Comparison of ENCODE assay signal across 17 cellular contexts in the genomic region with DNA sequence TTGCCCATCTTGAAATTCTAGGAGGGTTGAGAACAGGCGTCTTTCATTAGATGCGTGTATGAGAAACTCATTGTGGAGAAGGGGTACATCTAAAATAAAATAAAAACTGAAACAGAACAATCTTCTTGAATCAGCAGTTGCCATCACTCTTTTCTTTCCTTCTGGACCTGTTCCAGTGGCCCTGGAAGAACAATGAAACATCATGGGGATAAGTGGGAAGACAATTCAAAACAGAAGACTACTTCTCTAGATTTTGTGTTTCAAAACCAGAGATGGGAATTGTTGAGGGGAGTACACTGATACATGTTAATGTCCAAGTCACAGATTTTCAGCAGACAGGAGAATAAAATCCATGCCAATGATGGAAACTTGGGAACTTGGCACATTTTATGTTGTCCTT. TPM values are rescaled to one million over a fixed set of nuclear protein-coding genes. Genes with fewer than 3 reads are reported as not detected.
DNase-seq lines count a peak whose midpoint lies in the region; ATAC-seq and TF ChIP-seq lines count a peak whose summit lies in the region.
"Had no signal": no experiment of that assay in that cellular context is flagged by ENCODE, and none has a peak within 500 bp of the region (broad histone marks: within the 10 kb centered on the region; RNA-seq: fewer than 3 reads in every experiment).

No MANE protein-coding gene starts in this region.

- H2BK5ac ChIP-seq in mesendoderm (ENCODE audit: low read length) (no peak overlapping the region), trophoblast cell (ENCODE audit: low read depth, low read length, poor library complexity) (no peak overlapping the region), H9 (ENCODE audit: insufficient read length, low read length) (no peak overlapping the region)

- H3K79me2 ChIP-seq in mesendoderm (ENCODE audit: control insufficient read depth, insufficient read depth, low read length), result no peaks in the 10 kb centered on the region
- peaks cover 4% of the 10 kb centered on the region for H3K79me2 ChIP-seq in trophoblast cell (ENCODE audit: control insufficient read depth, insufficient read depth, low read length, poor library complexity)
- no peaks in the 10 kb centered on the region for H3K79me2 ChIP-seq in H9 (ENCODE audit: insufficient read depth, low read length)

- no peaks in the 10 kb centered on the region for H4K20me1 ChIP-seq in H9 (ENCODE audit: control insufficient read depth, insufficient read depth, insufficient read length)
- H4K20me1 ChIP-seq: BLaER1 treated with 17β-estradiol and CSF1 and Interleukin-3, amounts not matched to agents 10 nM and 100 nM had no signal

- POLR2A ChIA-PET in Caco-2 (lab: Charles Lee), result no interaction called here

- H3K36me3 ChIP-seq in Caco-2 (ENCODE audit: control insufficient read depth, insufficient read depth, low read length), result no peaks in the 10 kb centered on the region
- H3K36me3 ChIP-seq in mesendoderm (ENCODE audit: control insufficient read depth, insufficient read depth, low read length), result no peaks in the 10 kb centered on the region
- peaks cover 2 to 12% of the 10 kb centered on the region in 2 experiments for H3K36me3 ChIP-seq in trophoblast cell (ENCODE audit: control insufficient read depth in 1 of 2, insufficient read depth in 2 of 2, low read length in 2 of 2)
- H3K36me3 ChIP-seq: HAP-1 had no signal

- no peak overlapping the region for H4K91ac ChIP-seq in trophoblast cell (ENCODE audit: low read depth, low read length)
- no peak overlapping the region for H4K91ac ChIP-seq in H9 (ENCODE audit: insufficient read length, low read depth, low read length)

- no peak overlapping the region for H2BK15ac ChIP-seq in mesendoderm (replicated peaks; ENCODE audit: low read depth)
- no peak overlapping the region for H2BK15ac ChIP-seq in H9 (ENCODE audit: low read depth, low read length)

- H3K4ac ChIP-seq in mesendoderm (ENCODE audit: low read depth, low read length) (no peak overlapping the region), trophoblast cell (ENCODE audit: low read depth, low read length) (no peak overlapping the region), H9 (ENCODE audit: low read depth, low read length) (no peak overlapping the region)

- CTCF ChIA-PET in Caco-2 (lab: Charles Lee), result no interaction called here

- intact Hi-C loops in Caco-2 (cut with micrococcal nuclease; ENCODE audit: unreplicated experiment), result no loop called here
- intact Hi-C loops in Right ventricle myocardium inferior (cut with DNase I), result no loop called here

- no peaks in the 10 kb centered on the region for H3K27me3 Mint-ChIP-seq in Caco-2 (ENCODE audit: insufficient read depth, unreplicated experiment)
- no peaks in the 10 kb centered on the region for H3K27me3 Mint-ChIP-seq in brain
- no peaks in the 10 kb centered on the region for H3K27me3 Mint-ChIP-seq in H9 (ENCODE audit: low read depth)

- no CpG with 5 or more reads among the region's 2 CpGs for WGBS in mesendoderm (ENCODE audit: extremely low coverage, insufficient coverage, low lambda C conversion rate)
- WGBS in trophoblast cell (ENCODE audit: extremely low coverage, insufficient coverage, insufficient read length), result no CpG with 5 or more reads among the region's 2 CpGs
- no CpG with 5 or more reads among the region's 2 CpGs for WGBS in H9 (ENCODE audit: extremely low coverage, insufficient read length, low lambda C conversion rate)

- no peak overlapping the region for H4K12ac ChIP-seq in trophoblast cell (ENCODE audit: low read depth, low read length)

- H2BK120ac ChIP-seq in mesendoderm (ENCODE audit: low read depth, low read length), result peak overlapping the region; percentile 61
- H2BK120ac ChIP-seq in trophoblast cell (ENCODE audit: insufficient read depth, low read length, poor library complexity), result no peak overlapping the region
- H2BK120ac ChIP-seq in H9 (ENCODE audit: low read depth, low read length, poor library complexity, severe bottlenecking), result no peak overlapping the region

- H3K4me2 ChIP-seq in mesendoderm (ENCODE audit: low read length) (no peak overlapping the region), trophoblast cell (ENCODE audit: low read length) (no peak overlapping the region), H9 (ENCODE audit: insufficient read depth, insufficient read length, low read length) (no peak overlapping the region)
- H3K4me2 ChIP-seq: BLaER1 treated with 17β-estradiol and CSF1 and Interleukin-3, amounts not matched to agents 10 nM and 100 nM had no signal

- H3K4me3 Mint-ChIP-seq in Caco-2 (ENCODE audit: unreplicated experiment) (no peak overlapping the region), brain (peak overlapping the region in 1 of 5 experiments; percentile 19), H9 (no peak overlapping the region)
- H3K4me3 Mint-ChIP-seq: CD4-positive, CD25-positive, alpha-beta regulatory T cell had no signal

- H3K56ac ChIP-seq in mesendoderm (ENCODE audit: low read length) (no peak overlapping the region), H9 (ENCODE audit: insufficient read length, low read depth, low read length) (no peak overlapping the region)

- H3K18ac ChIP-seq in mesendoderm (ENCODE audit: low read length) (no peak overlapping the region), trophoblast cell (ENCODE audit: low read length) (no peak overlapping the region), H9 (ENCODE audit: insufficient read length, low read depth, low read length) (no peak overlapping the region)

- H4K5ac ChIP-seq in mesendoderm (ENCODE audit: low read length), result no peak overlapping the region
- no peak overlapping the region for H4K5ac ChIP-seq in H9 (ENCODE audit: insufficient read length, low read depth, low read length)

- no peak overlapping the region for H3K27ac ChIP-seq in mesendoderm (ENCODE audit: low read depth, low read length)
- H3K27ac ChIP-seq in trophoblast cell (ENCODE audit: low read depth, low read length), result peak overlapping the region; percentile 50
- H3K27ac ChIP-seq in H9 (ENCODE audit: insufficient read length, low read depth, low read length), result no peak overlapping the region
- H3K27ac ChIP-seq: 22Rv1; BLaER1 treated with 17β-estradiol and CSF1 and Interleukin-3, amounts not matched to agents 10 nM and 100 nM had no signal

- no peak for TF ChIP-seq CTCF in Caco-2 (IDR thresholded peaks at IDR 0.05; ENCODE audit: insufficient read depth in 1 of 2, low read depth in 1 of 2, low read length in 1 of 2, severe bottlenecking in 1 of 2, unreplicated experiment in 1 of 2)
- TF ChIP-seq CTCF in brain (conservative IDR thresholded peaks at IDR 0.05), result no peak
- no peak for TF ChIP-seq CTCF in H9 (conservative IDR thresholded peaks at IDR 0.05)

- H2AFZ ChIP-seq in trophoblast cell (ENCODE audit: insufficient read depth, low read length, poor library complexity), result no peak overlapping the region
- no peak overlapping the region for H2AFZ ChIP-seq in H9 (ENCODE audit: low read length)

- H3K9me3 ChIP-seq in Caco-2, result no peaks in the 10 kb centered on the region
- no peaks in the 10 kb centered on the region for H3K9me3 ChIP-seq in trophoblast cell (ENCODE audit: insufficient read depth, low read depth, low read length)
- H3K9me3 ChIP-seq in H9 (ENCODE audit: control insufficient read depth, low read depth, low read length), result no peaks in the 10 kb centered on the region
- H3K9me3 ChIP-seq: HAP-1 had no signal

- ATAC-seq in GM18517 (IDR thresholded peaks at IDR 0.05; ENCODE audit: unreplicated experiment), result no peak
- ATAC-seq in Right ventricle myocardium inferior, result no peak

- H3K23ac ChIP-seq in mesendoderm (ENCODE audit: low read length) (no peak overlapping the region), trophoblast cell (ENCODE audit: low read length) (no peak overlapping the region), H9 (ENCODE audit: insufficient read length, low read depth, low read length) (no peak overlapping the region)

- H3K27me3 ChIP-seq in Caco-2 (replicated peaks; ENCODE audit: control insufficient read depth, insufficient read depth, low read length), result no peaks in the 10 kb centered on the region
- H3K27me3 ChIP-seq in mesendoderm (ENCODE audit: insufficient read depth, low read length, poor library complexity), result no peaks in the 10 kb centered on the region
- H3K27me3 ChIP-seq in trophoblast cell (ENCODE audit: insufficient read depth, low read length), result no peaks in the 10 kb centered on the region
- H3K27me3 ChIP-seq in H9 (ENCODE audit: insufficient read depth, low read length), result no peaks in the 10 kb centered on the region
- H3K27me3 ChIP-seq: BLaER1 treated with 17β-estradiol and CSF1 and Interleukin-3, amounts not matched to agents 10 nM and 100 nM had no signal

- H3K14ac ChIP-seq in trophoblast cell (ENCODE audit: low read length) (no peak overlapping the region), H9 (ENCODE audit: insufficient read depth, low read length) (no peak overlapping the region)

- H3K4me1 ChIP-seq in Caco-2 (peaks cover 63% of the 10 kb centered on the region), mesendoderm (ENCODE audit: control insufficient read depth, low read depth, low read length) (peaks cover 2% of the 10 kb centered on the region), trophoblast cell (ENCODE audit: control insufficient read depth in 1 of 2, insufficient read depth in 2 of 2, low read length in 2 of 2) (peaks cover 23 to 25% of the 10 kb centered on the region in 2 experiments), H9 (ENCODE audit: insufficient read depth, low read length) (no peaks in the 10 kb centered on the region; the same call in 1 of the 2 replicates)
- H3K4me1 ChIP-seq: HAP-1 had no signal

- no peak overlapping the region for H3T11ph ChIP-seq in H9 (ENCODE audit: low read length)

- H3K4me1 Mint-ChIP-seq in Caco-2 (ENCODE audit: low read depth, unreplicated experiment) (peaks cover 33% of the 10 kb centered on the region), brain (peaks cover 44% of the 10 kb centered on the region), H9 (peaks cover 13 to 17% of the 10 kb centered on the region in 2 experiments; a peak in 2 of 4 replicates)
- H3K4me1 Mint-ChIP-seq: CD4-positive, CD25-positive, alpha-beta regulatory T cell had no signal

- H3K9me3 Mint-ChIP-seq in Caco-2 (ENCODE audit: unreplicated experiment) (no peaks in the 10 kb centered on the region), brain (peaks cover 0 to 4% (median 0%) of the 10 kb centered on the region in 5 experiments), H9 (no peaks in the 10 kb centered on the region)

- BruUV-seq in Caco-2 (replicated peaks; lab: Mats Ljungman, UMichigan), result no TSS peak

- no peak overlapping the region for H2BK20ac ChIP-seq in H9 (ENCODE audit: low read depth, low read length, poor library complexity, severe bottlenecking)

- no peaks in the 10 kb centered on the region for H3K23me2 ChIP-seq in H9 (ENCODE audit: insufficient read length, low read depth, low read length, poor library complexity, severe bottlenecking)

- H3K79me1 ChIP-seq in mesendoderm (ENCODE audit: low read length) (no peaks in the 10 kb centered on the region), trophoblast cell (ENCODE audit: low read length) (peaks cover 27% of the 10 kb centered on the region), H9 (ENCODE audit: insufficient read depth, low read depth, low read length, poor library complexity, severe bottlenecking) (no peaks in the 10 kb centered on the region)

- no peak overlapping the region for H2AK5ac ChIP-seq in mesendoderm (ENCODE audit: low read length)
- no peak overlapping the region for H2AK5ac ChIP-seq in trophoblast cell (ENCODE audit: low read length)
- no peak overlapping the region for H2AK5ac ChIP-seq in H9 (ENCODE audit: insufficient read length, low read length)

- H3K9ac ChIP-seq in mesendoderm (ENCODE audit: low read length) (no peak overlapping the region), trophoblast cell (ENCODE audit: low read length) (no peak overlapping the region), H9 (ENCODE audit: extremely low read depth, insufficient read length, low read length) (no peak overlapping the region)
- H3K9ac ChIP-seq: BLaER1 treated with 17β-estradiol and CSF1 and Interleukin-3, amounts not matched to agents 10 nM and 100 nM had no signal

- H3K36me3 Mint-ChIP-seq in Caco-2 (ENCODE audit: insufficient read depth, unreplicated experiment) (peaks cover 58% of the 10 kb centered on the region), brain (peaks cover 15% of the 10 kb centered on the region), H9 (ENCODE audit: insufficient read depth in 1 of 3, low read depth in 3 of 3) (peaks cover 0 to 2% (median 0%) of the 10 kb centered on the region in 3 experiments; a peak in 1 of 7 replicates)
- H3K36me3 Mint-ChIP-seq: CD4-positive, CD25-positive, alpha-beta regulatory T cell had no signal

- H2BK12ac ChIP-seq in trophoblast cell (ENCODE audit: low read length), result no peak overlapping the region
- no peak overlapping the region for H2BK12ac ChIP-seq in H9 (ENCODE audit: insufficient read length, low read depth, low read length)

- DNase-seq in Caco-2, result no peak
- no peak for DNase-seq in mesendoderm
- no peak for DNase-seq in trophoblast cell
- DNase-seq in stimulated activated CD4-positive, alpha-beta T cell treated with anti-CD3 and anti-CD28 coated beads, Interleukin-15, amount 100 ng/mL, for 24 hours, result no peak
- DNase-seq in H9, result no peak
- no peak for DNase-seq in Right ventricle myocardium inferior (ENCODE audit: missing footprints)
- DNase-seq: AML-193; Calu3; CD4-positive, CD25-positive, alpha-beta regulatory T cell; DMS 273 treated with DMSO at 0.1 percent for 48 hours; GOT3 had no signal

- no peak overlapping the region for H4K8ac ChIP-seq in mesendoderm (ENCODE audit: low read depth, low read length)
- no peak overlapping the region for H4K8ac ChIP-seq in trophoblast cell (ENCODE audit: low read depth, low read length)
- no peak overlapping the region for H4K8ac ChIP-seq in H9 (replicated peaks; ENCODE audit: insufficient read length, low read depth, low read length)

- H3K27ac Mint-ChIP-seq in Caco-2 (ENCODE audit: unreplicated experiment), result peak overlapping the region; percentile 55
- H3K27ac Mint-ChIP-seq in brain, result peak overlapping the region in 3 of 5 experiments; percentile 21 to 71 (median 68)
- H3K27ac Mint-ChIP-seq in H9, result no peak overlapping the region
- H3K27ac Mint-ChIP-seq: CD4-positive, CD25-positive, alpha-beta regulatory T cell had no signal

- H3K4me3 ChIP-seq in Caco-2 (ENCODE audit: low read depth, low read length), result no peak overlapping the region
- H3K4me3 ChIP-seq in mesendoderm (ENCODE audit: low read length), result no peak overlapping the region
- H3K4me3 ChIP-seq in trophoblast cell (ENCODE audit: low read depth, low read length), result no peak overlapping the region
- H3K4me3 ChIP-seq: BLaER1 treated with 17β-estradiol and CSF1 and Interleukin-3, amounts not matched to agents 10 nM and 100 nM; HAP-1 had no signal

RNA-seq across cellular contexts. Expression of a gene that starts 59.9 kb away (rescaled TPM):
- total RNA-seq in Caco-2 (2022), result 178 and 195 TPM in 2 replicates
- polyA plus RNA-seq in brain (ENCODE audit: insufficient read depth, low read depth, low replicate concordance), result 202 TPM
- 8.0 TPM for polyA plus RNA-seq in mesendoderm (2013, experiment 1 of 2)
- 8.5 TPM for polyA plus RNA-seq in mesendoderm (2013, experiment 2 of 2)
- polyA plus RNA-seq in trophoblast cell (2013), result 49.7 and 52.2 TPM in 2 replicates
- 18.4 and 18.6 TPM in 2 replicates for total RNA-seq in H9 (2021)
- total RNA-seq in Right ventricle myocardium inferior, result 95.4 TPM
- total RNA-seq: CD4-positive, CD25-positive, alpha-beta regulatory T cell; HT-29 had no signal
- polyA plus RNA-seq: CD4-positive, CD25-positive, alpha-beta regulatory T cell had no signal

Comparison
In these comparisons a context has a peak if more than half of its experiments do, and no peak if none do; other contexts are left out.
1. H3K27ac Mint-ChIP-seq: peak in Caco-2 (single experiment) and brain (3 of 5); none in H9 (0 of 3).